1 cellular context compared by ENCODE assay signal in the genomic region with DNA sequence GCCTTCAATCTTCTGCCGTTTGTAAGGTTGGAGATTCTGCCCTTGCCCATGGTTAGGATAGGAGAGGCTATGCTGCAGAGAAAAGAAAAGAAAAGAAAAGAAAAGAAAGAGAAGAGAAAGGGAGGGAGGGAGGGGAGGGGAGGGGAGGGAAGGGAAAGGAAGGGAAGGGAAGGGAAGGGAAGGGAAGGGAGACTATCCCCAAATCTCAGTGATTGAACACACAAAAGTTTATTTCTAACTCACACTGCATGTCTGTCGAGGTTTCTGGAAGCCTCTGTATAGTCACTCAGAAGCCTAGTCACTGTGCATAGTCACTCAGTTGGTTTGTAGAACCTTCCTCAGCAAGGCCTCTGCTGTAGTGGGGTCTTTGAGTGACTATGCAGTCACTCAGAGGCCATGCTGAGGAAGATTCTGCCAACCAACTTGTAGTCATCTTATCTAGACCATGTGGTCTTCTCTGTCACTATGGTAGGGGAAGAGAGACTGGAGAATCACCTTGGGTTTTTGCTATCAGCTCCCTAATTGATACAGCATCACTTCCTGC.
TF ChIP-seq lines count a peak whose summit lies in the region.

No MANE protein-coding gene starts in this region.

TF ChIP-seq in K562, 482 proteins besides CTCF, POLR2A, EP300 and RAD21:
- TF ChIP-seq RFX5 (IDR thresholded peaks at IDR 0.05; ENCODE audit: low read depth, low read length) (no peak), PRPF4 (IDR thresholded peaks at IDR 0.05; ENCODE audit: insufficient read depth, low read depth, low read length, poor library complexity, severe bottlenecking) (no peak), E2F8 (IDR thresholded peaks at IDR 0.05; ENCODE audit: low read depth, partially characterized antibody) (no peak), HNRNPK (IDR thresholded peaks at IDR 0.05; ENCODE audit: low read depth, low read length, poor library complexity, severe bottlenecking) (peak; percentile 79), PRMT5 (CRISPR knock-in tag; IDR thresholded peaks at IDR 0.05) (no peak), PCBP2 (IDR thresholded peaks at IDR 0.05; ENCODE audit: low read depth, low read length, poor library complexity, severe bottlenecking) (peak; percentile 69), PCBP1 (IDR thresholded peaks at IDR 0.05; ENCODE audit: low read depth, low read length, poor library complexity, severe bottlenecking) (peak; percentile 26)
- TF ChIP-seq, protein P1, sequence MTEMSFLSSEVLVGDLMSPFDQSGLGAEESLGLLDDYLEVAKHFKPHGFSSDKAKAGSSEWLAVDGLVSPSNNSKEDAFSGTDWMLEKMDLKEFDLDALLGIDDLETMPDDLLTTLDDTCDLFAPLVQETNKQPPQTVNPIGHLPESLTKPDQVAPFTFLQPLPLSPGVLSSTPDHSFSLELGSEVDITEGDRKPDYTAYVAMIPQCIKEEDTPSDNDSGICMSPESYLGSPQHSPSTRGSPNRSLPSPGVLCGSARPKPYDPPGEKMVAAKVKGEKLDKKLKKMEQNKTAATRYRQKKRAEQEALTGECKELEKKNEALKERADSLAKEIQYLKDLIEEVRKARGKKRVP (CRISPR knock-in tag; IDR thresholded peaks at IDR 0.05), result no peak
